1 cellular context compared by ENCODE assay signal in genomic region chr1:200866521-200866920, GRCh38.
TF ChIP-seq lines count a peak whose summit lies in the region.

No MANE protein-coding gene starts in this region.

TF ChIP-seq in WTC11, 78 proteins besides CTCF, POLR2A, EP300 and RAD21 (continued from another document):
- TF ChIP-seq, protein P1, sequence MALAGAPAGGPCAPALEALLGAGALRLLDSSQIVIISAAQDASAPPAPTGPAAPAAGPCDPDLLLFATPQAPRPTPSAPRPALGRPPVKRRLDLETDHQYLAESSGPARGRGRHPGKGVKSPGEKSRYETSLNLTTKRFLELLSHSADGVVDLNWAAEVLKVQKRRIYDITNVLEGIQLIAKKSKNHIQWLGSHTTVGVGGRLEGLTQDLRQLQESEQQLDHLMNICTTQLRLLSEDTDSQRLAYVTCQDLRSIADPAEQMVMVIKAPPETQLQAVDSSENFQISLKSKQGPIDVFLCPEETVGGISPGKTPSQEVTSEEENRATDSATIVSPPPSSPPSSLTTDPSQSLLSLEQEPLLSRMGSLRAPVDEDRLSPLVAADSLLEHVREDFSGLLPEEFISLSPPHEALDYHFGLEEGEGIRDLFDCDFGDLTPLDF (CRISPR knock-in tag; IDR thresholded peaks at IDR 0.05), result no peak
- TF ChIP-seq PRRX2 (CRISPR knock-in tag; IDR thresholded peaks at IDR 0.05) (no peak), FOXJ3 (CRISPR knock-in tag; IDR thresholded peaks at IDR 0.05; ENCODE audit: borderline replicate concordance) (no peak), TCF7 (CRISPR knock-in tag; IDR thresholded peaks at IDR 0.05; ENCODE audit: low read depth) (no peak), IRF2 (CRISPR knock-in tag; IDR thresholded peaks at IDR 0.05; ENCODE audit: borderline replicate concordance, low read depth) (no peak), TEAD1 (CRISPR knock-in tag; IDR thresholded peaks at IDR 0.05) (no peak)
TF ChIP-seq in WTC11: peak in this region for 0.
